ENCODE assay signal across 8 cellular contexts in the genomic region with DNA sequence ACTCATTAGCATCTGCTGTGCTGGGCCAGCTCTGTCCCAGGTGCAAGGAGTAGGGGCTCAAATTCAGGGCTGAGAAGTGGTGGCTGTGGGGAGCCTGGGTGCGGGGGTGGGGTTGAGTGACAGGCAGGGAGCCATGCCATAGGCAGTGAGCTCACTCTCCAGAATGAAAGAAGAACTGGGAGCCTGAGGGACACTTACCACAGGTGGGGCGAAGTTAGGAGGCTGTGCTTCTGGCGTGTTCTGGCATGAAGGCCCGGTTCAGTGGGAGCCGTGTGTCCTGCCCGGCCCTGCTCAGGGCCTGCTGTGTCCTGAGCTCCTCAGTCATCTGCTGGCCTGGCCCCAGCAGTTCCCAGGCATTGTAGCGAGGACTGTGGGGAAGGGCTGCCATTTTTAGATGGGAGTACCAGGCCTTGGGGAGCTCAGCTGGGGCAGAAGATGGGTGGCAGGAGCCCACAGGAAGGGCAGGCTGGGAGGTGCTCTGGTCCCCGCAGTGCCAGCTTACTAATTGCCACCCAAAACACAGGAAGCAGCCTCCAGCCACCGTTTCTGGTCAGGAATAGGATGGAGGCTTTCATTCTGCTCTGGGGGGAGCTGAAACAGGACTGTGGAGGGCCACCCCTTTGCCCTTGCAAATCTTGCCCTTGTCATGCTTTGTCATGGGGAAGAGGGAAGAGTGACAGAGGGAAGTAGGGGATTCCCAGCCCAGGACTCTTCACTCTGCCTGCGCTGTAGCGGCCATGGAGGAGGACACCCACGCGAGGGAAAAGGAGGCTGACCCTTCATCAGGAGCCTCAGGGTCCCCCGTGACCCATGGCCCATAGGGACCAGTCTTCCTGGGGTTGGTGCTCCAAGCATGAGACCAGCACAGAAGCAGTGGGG.
DNase-seq lines count a peak whose midpoint lies in the region; ATAC-seq, FAIRE-seq and TF ChIP-seq lines count a peak whose summit lies in the region.

No MANE protein-coding gene starts in this region.

- no peak overlapping the region for H3K9ac ChIP-seq in H1 (replicated peaks in 1 of 4; ENCODE audit: extremely low read depth in 1 of 4, low read depth in 3 of 4, low read length in 3 of 4)

- no peak overlapping the region for H3K4ac ChIP-seq in H1 (replicated peaks; ENCODE audit: insufficient read length, low read depth, low read length)

- no peak overlapping the region for H3K23ac ChIP-seq in H1 (ENCODE audit: insufficient read length)

- FAIRE-seq in H1 (lab: Jason Lieb, UNC): no peak

- H4K8ac ChIP-seq in H1 (ENCODE audit: extremely low read depth, insufficient read depth, low read length): no peak overlapping the region; the same call in 1 of the 2 replicates

- no peaks in the 10 kb centered on the region for H3K9me2 ChIP-seq in hepatocyte (replicated peaks; ENCODE audit: insufficient read depth)

- peak; percentile 38 for ATAC-seq in HG02571 (IDR thresholded peaks at IDR 0.05; ENCODE audit: unreplicated experiment)

- 0 out of 2 replicates have a peak overlapping the region, but pooled peaks have one; percentile 46 for H2BK15ac ChIP-seq in H1 (ENCODE audit: low read length)

- no peak overlapping the region for H4K91ac ChIP-seq in H1 (replicated peaks; ENCODE audit: insufficient read length, low read length)

- H3K36me3 ChIP-seq in H1 (ENCODE audit: control insufficient read depth in 2 of 4, insufficient read depth in 4 of 4, low read length in 3 of 4) (no peaks in the 10 kb centered on the region), sigmoid colon (peaks cover 0 to 14% (median 3%) of the 10 kb centered on the region in 4 donors), hepatocyte (replicated peaks; ENCODE audit: insufficient read depth, low read depth) (no peaks in the 10 kb centered on the region)

- H3K18ac ChIP-seq in H1 (ENCODE audit: extremely low read depth, low read length): no peak overlapping the region

- no peak overlapping the region for H2BK20ac ChIP-seq in H1 (ENCODE audit: low read length)

- no peaks in the 10 kb centered on the region for H3K79me2 ChIP-seq in H1 (ENCODE audit: control insufficient read depth in 1 of 2, insufficient read depth in 2 of 2, low read length in 2 of 2)
- no peaks in the 10 kb centered on the region for H3K79me2 ChIP-seq in hepatocyte

- POLR2A ChIA-PET in GM10248 (lab: Yijun Ruan, JAX) (interaction anchor here (0.7 kb wide), 1 partner anchor 16 kb away, joined by 4 read pairs; no protein-coding TSS in a partner anchor), RWPE1 (lab: Yijun Ruan, JAX; ENCODE audit: low non-redundant PET) (interaction anchor here (1.0 kb wide), 2 partner anchors 14 to 16 kb away, joined by 3 to 5 read pairs; no protein-coding TSS in a partner anchor), H1 (lab: Charles Lee; ENCODE audit: partially characterized antibody) (interaction anchor here (1.2 to 1.3 kb wide), 2 partner anchors 11 to 17 kb away, joined by 3 read pairs; no protein-coding TSS in a partner anchor)

- TF ChIP-seq CTCF in GM10248 (IDR thresholded peaks at IDR 0.05; ENCODE audit: control extremely low read depth, extremely low read depth, low read depth, missing control alignments): no peak
- TF ChIP-seq CTCF in RWPE1 (conservative IDR thresholded peaks at IDR 0.05; ENCODE audit: low read depth): no peak
- TF ChIP-seq CTCF in H1 (IDR thresholded peaks at IDR 0.05; ENCODE audit: control extremely low read depth in 1 of 3, insufficient read depth in 1 of 3, low read depth in 1 of 3, low read length in 3 of 3): no peak
- no peak for TF ChIP-seq CTCF in sigmoid colon (IDR thresholded peaks at IDR 0.05)
- TF ChIP-seq CTCF in hepatocyte (IDR thresholded peaks at IDR 0.05; ENCODE audit: poor library complexity): no peak

- H3K4me1 ChIP-seq in H1 (replicated peaks in 1 of 4; ENCODE audit: control insufficient read depth in 3 of 4, insufficient read depth in 4 of 4, low read length in 3 of 4) (peaks cover 9 to 21% (median 15%) of the 10 kb centered on the region in 4 experiments), sigmoid colon (peaks cover 0 to 21% (median 11%) of the 10 kb centered on the region in 4 donors), hepatocyte (ENCODE audit: insufficient read depth) (no peaks in the 10 kb centered on the region)

- H3K4me2 ChIP-seq in H1 (ENCODE audit: insufficient read depth in 1 of 2, low read depth in 2 of 2, low read length in 2 of 2) (no peak overlapping the region; a peak in 1 of 4 replicates), hepatocyte (no peak overlapping the region)

- TF ChIP-seq POLR2A in H1 (IDR thresholded peaks at IDR 0.05; ENCODE audit: control extremely low read depth in 1 of 2, low read depth in 2 of 2, low read length in 2 of 2) (no peak), sigmoid colon (IDR thresholded peaks at IDR 0.05) (no peak)

- WGBS in H1 (ENCODE audit: extremely low coverage in 1 of 2, insufficient coverage in 1 of 2, insufficient read length in 1 of 2, insufficient replicate concordance in 2 of 2, low coverage in 1 of 2, low lambda C conversion rate in 2 of 2, missing lambda C conversion rate in 1 of 2), 2 experiments: 82% methylated on average over 13 of the region's 14 CpGs; no CpG with 5 or more reads in 1 of the 2 experiments
- WGBS in sigmoid colon, 2 donors: 60 to 85% methylated on average over 14 of the region's 14 CpGs
- WGBS in hepatocyte (ENCODE audit: low lambda C conversion rate, missing lambda C conversion rate): 92% methylated on average over 14 of the region's 14 CpGs

- TF ChIP-seq RAD21 in H1 (IDR thresholded peaks at IDR 0.05 in 1 of 2, conservative IDR thresholded peaks at IDR 0.05 in 1 of 2; ENCODE audit: low read depth in 2 of 2, low read length in 2 of 2): no peak

- intact Hi-C loops in sigmoid colon (cut with DNase I): no loop called here

- H2BK120ac ChIP-seq in H1 (replicated peaks; ENCODE audit: low read depth, low read length): no peak overlapping the region

- H3K9me3 ChIP-seq in H1 (ENCODE audit: insufficient read depth in 2 of 2, low read depth in 1 of 2, low read length in 1 of 2): no peaks in the 10 kb centered on the region
- H3K9me3 ChIP-seq in sigmoid colon: no peaks in the 10 kb centered on the region
- no peaks in the 10 kb centered on the region for H3K9me3 ChIP-seq in hepatocyte (ENCODE audit: low read depth)

- H3K23me2 ChIP-seq in H1 (ENCODE audit: low read depth, low read length): peaks cover 14% of the 10 kb centered on the region; the same call in 1 of the 2 replicates

- peak overlapping the region; percentile 9; the same call in 1 of the 2 replicates for H2BK12ac ChIP-seq in H1 (ENCODE audit: low read depth, low read length)

- no peak overlapping the region for H3K4me3 ChIP-seq in H1 (ENCODE audit: extremely low read depth in 1 of 4, insufficient read depth in 2 of 4, low read depth in 3 of 4, low read length in 4 of 4)
- no peak overlapping the region for H3K4me3 ChIP-seq in sigmoid colon
- H3K4me3 ChIP-seq in hepatocyte: no peak overlapping the region

- H4K5ac ChIP-seq in H1 (ENCODE audit: insufficient read length, low read depth, low read length): no peak overlapping the region

- no peak overlapping the region for H3K56ac ChIP-seq in H1 (replicated peaks; ENCODE audit: insufficient read length, low read depth, low read length)

- H2BK5ac ChIP-seq in H1 (ENCODE audit: low read depth, low read length): no peak overlapping the region

- no peak overlapping the region for H3K14ac ChIP-seq in H1 (ENCODE audit: insufficient read length)

- H4K20me1 ChIP-seq in H1 (replicated peaks in 1 of 2; ENCODE audit: control insufficient read depth in 1 of 2, insufficient read depth in 2 of 2, low read length in 2 of 2) (peaks cover 0 to 12% of the 10 kb centered on the region in 2 experiments), hepatocyte (ENCODE audit: insufficient read depth, poor library complexity, severe bottlenecking) (no peaks in the 10 kb centered on the region)

- H2AFZ ChIP-seq in H1 (ENCODE audit: low read length) (no peak overlapping the region), hepatocyte (no peak overlapping the region)

- no peak for TF ChIP-seq EP300 in H1 (IDR thresholded peaks at IDR 0.05; ENCODE audit: borderline replicate concordance in 1 of 2, low read depth in 2 of 2, low read length in 2 of 2)
- no peak for TF ChIP-seq EP300 in sigmoid colon (IDR thresholded peaks at IDR 0.05)

- H3K27me3 ChIP-seq in H1 (replicated peaks in 1 of 4; ENCODE audit: control insufficient read depth in 3 of 4, extremely low read depth in 1 of 4, insufficient read depth in 3 of 4, low read length in 3 of 4) (no peaks in the 10 kb centered on the region), sigmoid colon (peaks cover 0 to 6% (median 0%) of the 10 kb centered on the region in 3 donors), hepatocyte (no peaks in the 10 kb centered on the region)

- H3K27ac ChIP-seq in RWPE1: peak overlapping the region; percentile 100
- no peak overlapping the region for H3K27ac ChIP-seq in H1 (ENCODE audit: low read depth, low read length)
- H3K27ac ChIP-seq in sigmoid colon: peak overlapping the region; percentile 57 to 73 (median 68)
- no peak overlapping the region for H3K27ac ChIP-seq in hepatocyte

- no peak overlapping the region for H2AK5ac ChIP-seq in H1 (ENCODE audit: low read depth, low read length)

- H3K79me1 ChIP-seq in H1 (ENCODE audit: low read depth, low read length): 0 out of 2 replicates have a peak, but pooled peaks cover 2% of the 10 kb centered on the region

- DNase-seq in GM10248 (ENCODE audit: extremely low spot score): peak; percentile 62
- DNase-seq in RWPE1 (ENCODE audit: low spot score): peak; percentile 83
- no peak for DNase-seq in H1 (ENCODE audit: low read depth in 1 of 2, low spot score in 2 of 2)
- DNase-seq in sigmoid colon: peak; percentile 64
- no peak for DNase-seq in NCI-H1092 (lab: John Stamatoyannopoulos, UW)
- DNase-seq in hepatocyte (ENCODE audit: low spot score): no peak
- no peak for DNase-seq in NCI-H146 treated with DMSO at 0.1 percent for 48 hours (lab: John Stamatoyannopoulos, UW; ENCODE audit: unreplicated experiment)

- CTCF ChIA-PET in GM10248 (lab: Yijun Ruan, JAX) (interaction anchor here (0.8 to 17.6 kb wide), 8 partner anchors 12 to 52 kb away, joined by 3 to 335 read pairs (median 7); no protein-coding TSS in a partner anchor), RWPE1 (lab: Yijun Ruan, JAX) (interaction anchor here (0.6 to 2.2 kb wide), 6 partner anchors 14 to 157 kb away, joined by 3 to 13 read pairs (median 4); a partner anchor contains a TSS), H1 (lab: Charles Lee; ENCODE audit: partially characterized antibody) (interaction anchor here (0.8 to 3.4 kb wide), 14 partner anchors 8 to 415 kb away, joined by 3 to 26 read pairs (median 4); a partner anchor contains a TSS)

TF ChIP-seq in H1, 55 proteins besides CTCF, POLR2A, EP300 and RAD21:
- no peak for TF ChIP-seq CHD2 (IDR thresholded peaks at IDR 0.05; ENCODE audit: low read length)
- no peak for TF ChIP-seq SUZ12 (IDR thresholded peaks at IDR 0.05; ENCODE audit: low read length)

Comparison
In these comparisons a context has a peak if more than half of its experiments do, and no peak if none do; other contexts are left out.
1. DNase-seq: peak in GM10248 (single experiment), RWPE1 (single experiment) and sigmoid colon (single experiment); none in H1 (0 of 2), NCI-H1092 (single experiment), hepatocyte (single experiment) and NCI-H146 treated with DMSO at 0.1 percent for 48 hours (single experiment).
2. H3K27ac ChIP-seq: peak in RWPE1 (single experiment) and sigmoid colon (4 of 4); none in H1 (single experiment) and hepatocyte (single experiment).